In the genomic region with DNA sequence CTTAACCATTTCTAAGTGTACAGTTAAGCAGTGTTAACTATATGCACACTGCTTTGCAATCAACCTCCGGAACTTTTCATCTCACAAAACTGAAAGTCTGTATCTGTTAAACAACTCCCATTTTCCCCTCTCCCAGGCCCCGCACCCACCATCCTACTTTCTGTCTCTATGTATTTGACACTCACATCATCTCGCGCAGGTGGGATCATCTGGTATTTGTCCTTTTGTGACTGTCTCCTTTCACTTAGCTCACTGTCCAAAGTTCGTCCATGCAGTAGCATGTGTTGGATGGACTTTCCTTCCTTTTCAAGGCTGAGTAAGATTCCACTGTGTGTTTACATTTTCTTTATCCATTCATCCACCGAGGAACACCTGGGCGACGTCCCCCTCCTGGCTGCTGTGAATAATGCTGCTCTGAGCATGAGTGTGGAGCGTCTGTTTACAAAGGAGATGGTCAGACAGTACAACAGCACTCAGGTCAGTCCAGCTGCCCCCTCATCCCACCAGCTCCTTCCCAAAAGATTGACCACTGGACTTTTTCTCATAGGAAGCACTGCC, we compare ENCODE assay signal across 1 cellular context.
A peak's percentile ranks its signal among the peaks of the same experiment; 100 is the strongest.
TF ChIP-seq lines count a peak whose summit lies in the region.

No MANE protein-coding gene starts in this region.

TF ChIP-seq in HepG2, 621 proteins besides CTCF, POLR2A, EP300 and RAD21 (continued from another document and continues in another):
- TF ChIP-seq, protein P1, sequence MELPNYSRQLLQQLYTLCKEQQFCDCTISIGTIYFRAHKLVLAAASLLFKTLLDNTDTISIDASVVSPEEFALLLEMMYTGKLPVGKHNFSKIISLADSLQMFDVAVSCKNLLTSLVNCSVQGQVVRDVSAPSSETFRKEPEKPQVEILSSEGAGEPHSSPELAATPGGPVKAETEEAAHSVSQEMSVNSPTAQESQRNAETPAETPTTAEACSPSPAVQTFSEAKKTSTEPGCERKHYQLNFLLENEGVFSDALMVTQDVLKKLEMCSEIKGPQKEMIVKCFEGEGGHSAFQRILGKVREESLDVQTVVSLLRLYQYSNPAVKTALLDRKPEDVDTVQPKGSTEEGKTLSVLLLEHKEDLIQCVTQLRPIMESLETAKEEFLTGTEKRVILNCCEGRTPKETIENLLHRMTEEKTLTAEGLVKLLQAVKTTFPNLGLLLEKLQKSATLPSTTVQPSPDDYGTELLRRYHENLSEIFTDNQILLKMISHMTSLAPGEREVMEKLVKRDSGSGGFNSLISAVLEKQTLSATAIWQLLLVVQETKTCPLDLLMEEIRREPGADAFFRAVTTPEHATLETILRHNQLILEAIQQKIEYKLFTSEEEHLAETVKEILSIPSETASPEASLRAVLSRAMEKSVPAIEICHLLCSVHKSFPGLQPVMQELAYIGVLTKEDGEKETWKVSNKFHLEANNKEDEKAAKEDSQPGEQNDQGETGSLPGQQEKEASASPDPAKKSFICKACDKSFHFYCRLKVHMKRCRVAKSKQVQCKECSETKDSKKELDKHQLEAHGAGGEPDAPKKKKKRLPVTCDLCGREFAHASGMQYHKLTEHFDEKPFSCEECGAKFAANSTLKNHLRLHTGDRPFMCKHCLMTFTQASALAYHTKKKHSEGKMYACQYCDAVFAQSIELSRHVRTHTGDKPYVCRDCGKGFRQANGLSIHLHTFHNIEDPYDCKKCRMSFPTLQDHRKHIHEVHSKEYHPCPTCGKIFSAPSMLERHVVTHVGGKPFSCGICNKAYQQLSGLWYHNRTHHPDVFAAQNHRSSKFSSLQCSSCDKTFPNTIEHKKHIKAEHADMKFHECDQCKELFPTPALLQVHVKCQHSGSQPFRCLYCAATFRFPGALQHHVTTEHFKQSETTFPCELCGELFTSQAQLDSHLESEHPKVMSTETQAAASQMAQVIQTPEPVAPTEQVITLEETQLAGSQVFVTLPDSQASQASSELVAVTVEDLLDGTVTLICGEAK (IDR thresholded peaks at IDR 0.05): no peak
- TF ChIP-seq, protein P1 (CRISPR knock-in tag; IDR thresholded peaks at IDR 0.05): peak; percentile 42; the same call in 1 of the 2 replicates
- TF ChIP-seq ZNF660 (CRISPR knock-in tag; IDR thresholded peaks at IDR 0.05; ENCODE audit: borderline replicate concordance, low read depth) (no peak), ZNF253 (CRISPR knock-in tag; IDR thresholded peaks at IDR 0.05; ENCODE audit: borderline replicate concordance) (no peak), FOXK2 (IDR thresholded peaks at IDR 0.05) (peak; percentile 86), RNF2 (conservative IDR thresholded peaks at IDR 0.05; ENCODE audit: low read depth) (no peak), CC2D1A (CRISPR knock-in tag; IDR thresholded peaks at IDR 0.05) (no peak), SUZ12 (IDR thresholded peaks at IDR 0.05; ENCODE audit: low read depth, low read length) (no peak), SP5 (CRISPR knock-in tag; IDR thresholded peaks at IDR 0.05; ENCODE audit: borderline replicate concordance, low read depth) (0 out of 2 replicates have a peak, but pooled peaks have one; percentile 24), SOX6 (IDR thresholded peaks at IDR 0.05) (no peak), SOX6 (CRISPR knock-in tag; IDR thresholded peaks at IDR 0.05) (peak; percentile 91), HOXD1 (CRISPR knock-in tag; IDR thresholded peaks at IDR 0.05) (no peak), TCF12 (IDR thresholded peaks at IDR 0.05) (no peak), TCF12 (CRISPR knock-in tag; IDR thresholded peaks at IDR 0.05) (0 out of 2 replicates have a peak, but pooled peaks have one; percentile 16), ZNF550 (CRISPR knock-in tag; IDR thresholded peaks at IDR 0.05; ENCODE audit: borderline replicate concordance) (no peak), ZNF75D (CRISPR knock-in tag; IDR thresholded peaks at IDR 0.05; ENCODE audit: borderline replicate concordance) (no peak), ZNF460 (CRISPR knock-in tag; IDR thresholded peaks at IDR 0.05; ENCODE audit: borderline replicate concordance) (no peak), SMAD9 (CRISPR knock-in tag; IDR thresholded peaks at IDR 0.05) (no peak), ZNF749 (CRISPR knock-in tag; IDR thresholded peaks at IDR 0.05; ENCODE audit: borderline replicate concordance) (no peak), ZNF33A (CRISPR knock-in tag; IDR thresholded peaks at IDR 0.05; ENCODE audit: borderline replicate concordance) (no peak), IRF2 (CRISPR knock-in tag; IDR thresholded peaks at IDR 0.05) (peak; percentile 63; the same call in 1 of the 2 replicates), SATB2 (CRISPR knock-in tag; IDR thresholded peaks at IDR 0.05) (no peak), HNF4G (IDR thresholded peaks at IDR 0.05; ENCODE audit: borderline replicate concordance, low read depth, low read length) (peak; percentile 86), HNF4G (CRISPR knock-in tag; IDR thresholded peaks at IDR 0.05; ENCODE audit: borderline replicate concordance, low read depth) (peak; percentile 83; the same call in 1 of the 2 replicates), NKX3-1 (CRISPR knock-in tag; IDR thresholded peaks at IDR 0.05) (no peak), SP1 (IDR thresholded peaks at IDR 0.05) (no peak), SP1 (CRISPR knock-in tag; IDR thresholded peaks at IDR 0.05) (no peak), CHD2 (IDR thresholded peaks at IDR 0.05; ENCODE audit: low read depth, low read length) (0 out of 2 replicates have a peak, but pooled peaks have one; percentile 23), ZNF558 (CRISPR knock-in tag; IDR thresholded peaks at IDR 0.05; ENCODE audit: borderline replicate concordance) (no peak; the same call in 1 of the 2 replicates), MAF1 (CRISPR knock-in tag; IDR thresholded peaks at IDR 0.05; ENCODE audit: borderline replicate concordance) (no peak), GABPA (IDR thresholded peaks at IDR 0.05; ENCODE audit: low read depth, low read length) (no peak), GABPA (CRISPR knock-in tag; IDR thresholded peaks at IDR 0.05; ENCODE audit: low read depth) (peak; percentile 39; the same call in 1 of the 2 replicates), ZNF136 (CRISPR knock-in tag; IDR thresholded peaks at IDR 0.05; ENCODE audit: low read depth) (no peak), ZNF326 (CRISPR knock-in tag; IDR thresholded peaks at IDR 0.05; ENCODE audit: borderline replicate concordance) (no peak), BCL6 (CRISPR knock-in tag; IDR thresholded peaks at IDR 0.05) (peak; percentile 68), JDP2 (CRISPR knock-in tag; IDR thresholded peaks at IDR 0.05; ENCODE audit: borderline replicate concordance) (no peak), KDM4B (CRISPR knock-in tag; IDR thresholded peaks at IDR 0.05) (0 out of 2 replicates have a peak, but pooled peaks have one; percentile 53), RARG (CRISPR knock-in tag; IDR thresholded peaks at IDR 0.05; ENCODE audit: low read depth) (no peak)
- TF ChIP-seq, protein P2, sequence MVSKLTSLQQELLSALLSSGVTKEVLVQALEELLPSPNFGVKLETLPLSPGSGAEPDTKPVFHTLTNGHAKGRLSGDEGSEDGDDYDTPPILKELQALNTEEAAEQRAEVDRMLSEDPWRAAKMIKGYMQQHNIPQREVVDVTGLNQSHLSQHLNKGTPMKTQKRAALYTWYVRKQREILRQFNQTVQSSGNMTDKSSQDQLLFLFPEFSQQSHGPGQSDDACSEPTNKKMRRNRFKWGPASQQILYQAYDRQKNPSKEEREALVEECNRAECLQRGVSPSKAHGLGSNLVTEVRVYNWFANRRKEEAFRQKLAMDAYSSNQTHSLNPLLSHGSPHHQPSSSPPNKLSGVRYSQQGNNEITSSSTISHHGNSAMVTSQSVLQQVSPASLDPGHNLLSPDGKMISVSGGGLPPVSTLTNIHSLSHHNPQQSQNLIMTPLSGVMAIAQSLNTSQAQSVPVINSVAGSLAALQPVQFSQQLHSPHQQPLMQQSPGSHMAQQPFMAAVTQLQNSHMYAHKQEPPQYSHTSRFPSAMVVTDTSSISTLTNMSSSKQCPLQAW (CRISPR knock-in tag; IDR thresholded peaks at IDR 0.05): peak; percentile 67; the same call in 1 of the 2 replicates
- TF ChIP-seq, protein P3, sequence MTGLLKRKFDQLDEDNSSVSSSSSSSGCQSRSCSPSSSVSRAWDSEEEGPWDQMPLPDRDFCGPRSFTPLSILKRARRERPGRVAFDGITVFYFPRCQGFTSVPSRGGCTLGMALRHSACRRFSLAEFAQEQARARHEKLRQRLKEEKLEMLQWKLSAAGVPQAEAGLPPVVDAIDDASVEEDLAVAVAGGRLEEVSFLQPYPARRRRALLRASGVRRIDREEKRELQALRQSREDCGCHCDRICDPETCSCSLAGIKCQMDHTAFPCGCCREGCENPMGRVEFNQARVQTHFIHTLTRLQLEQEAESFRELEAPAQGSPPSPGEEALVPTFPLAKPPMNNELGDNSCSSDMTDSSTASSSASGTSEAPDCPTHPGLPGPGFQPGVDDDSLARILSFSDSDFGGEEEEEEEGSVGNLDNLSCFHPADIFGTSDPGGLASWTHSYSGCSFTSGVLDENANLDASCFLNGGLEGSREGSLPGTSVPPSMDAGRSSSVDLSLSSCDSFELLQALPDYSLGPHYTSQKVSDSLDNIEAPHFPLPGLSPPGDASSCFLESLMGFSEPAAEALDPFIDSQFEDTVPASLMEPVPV (CRISPR knock-in tag; IDR thresholded peaks at IDR 0.05): no peak
- TF ChIP-seq, protein P4, sequence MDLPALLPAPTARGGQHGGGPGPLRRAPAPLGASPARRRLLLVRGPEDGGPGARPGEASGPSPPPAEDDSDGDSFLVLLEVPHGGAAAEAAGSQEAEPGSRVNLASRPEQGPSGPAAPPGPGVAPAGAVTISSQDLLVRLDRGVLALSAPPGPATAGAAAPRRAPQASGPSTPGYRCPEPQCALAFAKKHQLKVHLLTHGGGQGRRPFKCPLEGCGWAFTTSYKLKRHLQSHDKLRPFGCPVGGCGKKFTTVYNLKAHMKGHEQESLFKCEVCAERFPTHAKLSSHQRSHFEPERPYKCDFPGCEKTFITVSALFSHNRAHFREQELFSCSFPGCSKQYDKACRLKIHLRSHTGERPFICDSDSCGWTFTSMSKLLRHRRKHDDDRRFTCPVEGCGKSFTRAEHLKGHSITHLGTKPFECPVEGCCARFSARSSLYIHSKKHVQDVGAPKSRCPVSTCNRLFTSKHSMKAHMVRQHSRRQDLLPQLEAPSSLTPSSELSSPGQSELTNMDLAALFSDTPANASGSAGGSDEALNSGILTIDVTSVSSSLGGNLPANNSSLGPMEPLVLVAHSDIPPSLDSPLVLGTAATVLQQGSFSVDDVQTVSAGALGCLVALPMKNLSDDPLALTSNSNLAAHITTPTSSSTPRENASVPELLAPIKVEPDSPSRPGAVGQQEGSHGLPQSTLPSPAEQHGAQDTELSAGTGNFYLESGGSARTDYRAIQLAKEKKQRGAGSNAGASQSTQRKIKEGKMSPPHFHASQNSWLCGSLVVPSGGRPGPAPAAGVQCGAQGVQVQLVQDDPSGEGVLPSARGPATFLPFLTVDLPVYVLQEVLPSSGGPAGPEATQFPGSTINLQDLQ (CRISPR knock-in tag; IDR thresholded peaks at IDR 0.05): no peak
- TF ChIP-seq, protein P5, sequence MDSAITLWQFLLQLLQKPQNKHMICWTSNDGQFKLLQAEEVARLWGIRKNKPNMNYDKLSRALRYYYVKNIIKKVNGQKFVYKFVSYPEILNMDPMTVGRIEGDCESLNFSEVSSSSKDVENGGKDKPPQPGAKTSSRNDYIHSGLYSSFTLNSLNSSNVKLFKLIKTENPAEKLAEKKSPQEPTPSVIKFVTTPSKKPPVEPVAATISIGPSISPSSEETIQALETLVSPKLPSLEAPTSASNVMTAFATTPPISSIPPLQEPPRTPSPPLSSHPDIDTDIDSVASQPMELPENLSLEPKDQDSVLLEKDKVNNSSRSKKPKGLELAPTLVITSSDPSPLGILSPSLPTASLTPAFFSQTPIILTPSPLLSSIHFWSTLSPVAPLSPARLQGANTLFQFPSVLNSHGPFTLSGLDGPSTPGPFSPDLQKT (CRISPR knock-in tag; IDR thresholded peaks at IDR 0.05; ENCODE audit: borderline replicate concordance): no peak
- TF ChIP-seq, protein P6, sequence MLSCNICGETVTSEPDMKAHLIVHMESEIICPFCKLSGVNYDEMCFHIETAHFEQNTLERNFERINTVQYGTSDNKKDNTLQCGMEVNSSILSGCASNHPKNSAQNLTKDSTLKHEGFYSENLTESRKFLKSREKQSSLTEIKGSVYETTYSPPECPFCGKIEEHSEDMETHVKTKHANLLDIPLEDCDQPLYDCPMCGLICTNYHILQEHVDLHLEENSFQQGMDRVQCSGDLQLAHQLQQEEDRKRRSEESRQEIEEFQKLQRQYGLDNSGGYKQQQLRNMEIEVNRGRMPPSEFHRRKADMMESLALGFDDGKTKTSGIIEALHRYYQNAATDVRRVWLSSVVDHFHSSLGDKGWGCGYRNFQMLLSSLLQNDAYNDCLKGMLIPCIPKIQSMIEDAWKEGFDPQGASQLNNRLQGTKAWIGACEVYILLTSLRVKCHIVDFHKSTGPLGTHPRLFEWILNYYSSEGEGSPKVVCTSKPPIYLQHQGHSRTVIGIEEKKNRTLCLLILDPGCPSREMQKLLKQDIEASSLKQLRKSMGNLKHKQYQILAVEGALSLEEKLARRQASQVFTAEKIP (CRISPR knock-in tag; IDR thresholded peaks at IDR 0.05; ENCODE audit: borderline replicate concordance): no peak
